ENCODE assay signal across 13 cellular contexts in genomic region chr11:1607156-1607845, GRCh38. TPM values are rescaled to one million over a fixed set of nuclear protein-coding genes. Genes with fewer than 3 reads are reported as not detected.
"Had no signal": no experiment of that assay in that cellular context is flagged by ENCODE, and none has a peak within 500 bp of the region (broad histone marks: within the 10 kb centered on the region; RNA-seq: fewer than 3 reads in every experiment).

No MANE protein-coding gene starts in this region.

RNA-seq across cellular contexts. Expression of gene KRTAP5-3, which starts 1.0 kb away (rescaled TPM):
- total RNA-seq: activated CD4-positive, alpha-beta T cell treated with anti-CD3 and anti-CD28 coated beads, Interleukin-2, amount 10 ng/mL, durations not matched to agents 7 days and 5 days; activated CD8-positive, alpha-beta memory T cell treated with anti-CD3 and anti-CD28 coated beads, Interleukin-2, amount 10 ng/mL, durations not matched to agents 7 days and 5 days; activated CD8-positive, alpha-beta T cell treated with anti-CD3 and anti-CD28 coated beads for 36 hours; esophagus squamous epithelium; gastroesophageal sphincter; heart right ventricle; kidney epithelial cell; left lung; lung; mesothelial cell of epicardium; natural killer cell treated with Interleukin-12 subunit alpha and Interleukin-12 subunit beta and Interleukin-15 and Interleukin-18, amount 100 ng/mL, for 72 hours; omental fat pad; T-cell had no signal
- polyA plus RNA-seq: heart right ventricle, lung had no signal

RNA-seq across cellular contexts. Expression of gene KRTAP5-2, which starts 9.2 kb away (rescaled TPM):
- total RNA-seq: activated CD4-positive, alpha-beta T cell treated with anti-CD3 and anti-CD28 coated beads, Interleukin-2, amount 10 ng/mL, durations not matched to agents 7 days and 5 days; activated CD8-positive, alpha-beta memory T cell treated with anti-CD3 and anti-CD28 coated beads, Interleukin-2, amount 10 ng/mL, durations not matched to agents 7 days and 5 days; activated CD8-positive, alpha-beta T cell treated with anti-CD3 and anti-CD28 coated beads for 36 hours; esophagus squamous epithelium; gastroesophageal sphincter; heart right ventricle; kidney epithelial cell; left lung; lung; mesothelial cell of epicardium; natural killer cell treated with Interleukin-12 subunit alpha and Interleukin-12 subunit beta and Interleukin-15 and Interleukin-18, amount 100 ng/mL, for 72 hours; omental fat pad; T-cell had no signal

RNA-seq across cellular contexts. Expression of gene KRTAP5-4, which starts 14.6 kb away (rescaled TPM):
- total RNA-seq: activated CD4-positive, alpha-beta T cell treated with anti-CD3 and anti-CD28 coated beads, Interleukin-2, amount 10 ng/mL, durations not matched to agents 7 days and 5 days; activated CD8-positive, alpha-beta memory T cell treated with anti-CD3 and anti-CD28 coated beads, Interleukin-2, amount 10 ng/mL, durations not matched to agents 7 days and 5 days; activated CD8-positive, alpha-beta T cell treated with anti-CD3 and anti-CD28 coated beads for 36 hours; esophagus squamous epithelium; gastroesophageal sphincter; heart right ventricle; kidney epithelial cell; left lung; lung; mesothelial cell of epicardium; natural killer cell treated with Interleukin-12 subunit alpha and Interleukin-12 subunit beta and Interleukin-15 and Interleukin-18, amount 100 ng/mL, for 72 hours; omental fat pad; T-cell had no signal
- polyA plus RNA-seq: heart right ventricle, lung had no signal

RNA-seq across cellular contexts. Expression of gene KRTAP5-1, which starts 22.2 kb away (rescaled TPM):
- total RNA-seq: activated CD4-positive, alpha-beta T cell treated with anti-CD3 and anti-CD28 coated beads, Interleukin-2, amount 10 ng/mL, durations not matched to agents 7 days and 5 days; activated CD8-positive, alpha-beta memory T cell treated with anti-CD3 and anti-CD28 coated beads, Interleukin-2, amount 10 ng/mL, durations not matched to agents 7 days and 5 days; activated CD8-positive, alpha-beta T cell treated with anti-CD3 and anti-CD28 coated beads for 36 hours; esophagus squamous epithelium; gastroesophageal sphincter; heart right ventricle; kidney epithelial cell; left lung; lung; mesothelial cell of epicardium; natural killer cell treated with Interleukin-12 subunit alpha and Interleukin-12 subunit beta and Interleukin-15 and Interleukin-18, amount 100 ng/mL, for 72 hours; omental fat pad; T-cell had no signal
- polyA plus RNA-seq: heart right ventricle, lung had no signal

RNA-seq across cellular contexts. Expression of gene KRTAP5-5, which starts 22.3 kb away (rescaled TPM):
- total RNA-seq: activated CD4-positive, alpha-beta T cell treated with anti-CD3 and anti-CD28 coated beads, Interleukin-2, amount 10 ng/mL, durations not matched to agents 7 days and 5 days; activated CD8-positive, alpha-beta memory T cell treated with anti-CD3 and anti-CD28 coated beads, Interleukin-2, amount 10 ng/mL, durations not matched to agents 7 days and 5 days; activated CD8-positive, alpha-beta T cell treated with anti-CD3 and anti-CD28 coated beads for 36 hours; esophagus squamous epithelium; gastroesophageal sphincter; heart right ventricle; kidney epithelial cell; left lung; lung; mesothelial cell of epicardium; natural killer cell treated with Interleukin-12 subunit alpha and Interleukin-12 subunit beta and Interleukin-15 and Interleukin-18, amount 100 ng/mL, for 72 hours; omental fat pad; T-cell had no signal
- polyA plus RNA-seq: heart right ventricle, lung had no signal
